Comparison of ENCODE assay signal across 27 cellular contexts in genomic region chr10:119503821-119504220, GRCh38. TPM values are rescaled to one million over a fixed set of nuclear protein-coding genes. Genes with fewer than 3 reads are reported as not detected.
DNase-seq lines count a peak whose midpoint lies in the region; ATAC-seq and TF ChIP-seq lines count a peak whose summit lies in the region.
"Had no signal": no experiment of that assay in that cellular context is flagged by ENCODE, and none has a peak within 500 bp of the region (broad histone marks: within the 10 kb centered on the region; RNA-seq: fewer than 3 reads in every experiment).

No MANE protein-coding gene starts in this region.

- POLR2A ChIA-PET in CD4-positive, alpha-beta memory T cell (lab: Charles Lee; ENCODE audit: partially characterized antibody), result interaction anchor here (1.2 to 8.0 kb wide), 4 partner anchors 10 to 412 kb away, joined by 3 to 97 read pairs (median 36); partner anchors contain the start of gene RGS10

- no peak overlapping the region for H3K4me3 Mint-ChIP-seq in T-helper 1 cell treated with Interleukin-12 subunit alpha and Interleukin-12 subunit beta and Interleukin-4 antibody, amounts not matched to agents 30 μg/mL and 1 μg/mL, for 36 hours
- H3K4me3 Mint-ChIP-seq in CD4-positive, alpha-beta memory T cell, result peak overlapping the region in 5 of 8 donors; percentile 29 to 72 (median 56)
- H3K4me3 Mint-ChIP-seq in effector memory CD8-positive, alpha-beta T cell, result peak overlapping the region; percentile 39 to 41
- H3K4me3 Mint-ChIP-seq: activated B cell treated with CpG ODN at 0.5 μM for 24 hours, type B pancreatic cell had no signal

- peaks cover 69% of the 10 kb centered on the region for H3K4me1 ChIP-seq in CD4-positive, alpha-beta memory T cell (ENCODE audit: insufficient read depth, low read length)
- H3K4me1 ChIP-seq: body of pancreas, Caco-2, HAP-1, prostate gland had no signal

- H3K36me3 Mint-ChIP-seq in T-helper 1 cell treated with Interleukin-12 subunit alpha and Interleukin-12 subunit beta and Interleukin-4 antibody, amounts not matched to agents 30 μg/mL and 1 μg/mL, for 36 hours (ENCODE audit: low read depth), result peaks cover 64% of the 10 kb centered on the region
- H3K36me3 Mint-ChIP-seq in CD4-positive, alpha-beta memory T cell, result peaks cover 37 to 54% of the 10 kb centered on the region in 2 donors
- H3K36me3 Mint-ChIP-seq in effector memory CD8-positive, alpha-beta T cell (ENCODE audit: insufficient read depth), result peaks cover 22% of the 10 kb centered on the region
- H3K36me3 Mint-ChIP-seq: type B pancreatic cell had no signal

- no peak overlapping the region for H3K4me3 ChIP-seq in CD4-positive, alpha-beta memory T cell (ENCODE audit: low read length in 2 of 2)
- no peak overlapping the region for H3K4me3 ChIP-seq in WERI-Rb-1 (ENCODE audit: low read depth, low read length)
- H3K4me3 ChIP-seq: body of pancreas, HAP-1, heart right ventricle, prostate gland, sigmoid colon, SK-N-MC had no signal

- H3K27me3 Mint-ChIP-seq in T-helper 1 cell treated with Interleukin-12 subunit alpha and Interleukin-12 subunit beta and Interleukin-4 antibody, amounts not matched to agents 30 μg/mL and 1 μg/mL, for 36 hours (ENCODE audit: low read depth), result no peaks in the 10 kb centered on the region
- H3K27me3 Mint-ChIP-seq in CD4-positive, alpha-beta memory T cell, result no peaks in the 10 kb centered on the region
- H3K27me3 Mint-ChIP-seq in effector memory CD8-positive, alpha-beta T cell, result no peaks in the 10 kb centered on the region
- H3K27me3 Mint-ChIP-seq: activated B cell treated with CpG ODN at 0.5 μM for 24 hours had no signal

- H3K4me1 Mint-ChIP-seq in T-helper 1 cell treated with Interleukin-12 subunit alpha and Interleukin-12 subunit beta and Interleukin-4 antibody, amounts not matched to agents 30 μg/mL and 1 μg/mL, for 36 hours (ENCODE audit: low read depth), result peaks cover 56% of the 10 kb centered on the region
- H3K4me1 Mint-ChIP-seq in CD4-positive, alpha-beta memory T cell, result peaks cover 45 to 81% (median 67%) of the 10 kb centered on the region in 4 donors
- peaks cover 28 to 44% of the 10 kb centered on the region in 2 donors for H3K4me1 Mint-ChIP-seq in effector memory CD8-positive, alpha-beta T cell (ENCODE audit: low read depth in 2 of 2)

- H3K9me3 Mint-ChIP-seq in T-helper 1 cell treated with Interleukin-12 subunit alpha and Interleukin-12 subunit beta and Interleukin-4 antibody, amounts not matched to agents 30 μg/mL and 1 μg/mL, for 36 hours, result no peaks in the 10 kb centered on the region
- no peaks in the 10 kb centered on the region for H3K9me3 Mint-ChIP-seq in CD4-positive, alpha-beta memory T cell
- no peaks in the 10 kb centered on the region for H3K9me3 Mint-ChIP-seq in effector memory CD8-positive, alpha-beta T cell
- H3K9me3 Mint-ChIP-seq: activated B cell treated with CpG ODN at 0.5 μM for 24 hours, type B pancreatic cell had no signal

- no peaks in the 10 kb centered on the region for H3K27me3 ChIP-seq in CD4-positive, alpha-beta memory T cell (ENCODE audit: insufficient read depth, low read length)
- no peaks in the 10 kb centered on the region for H3K27me3 ChIP-seq in WERI-Rb-1 (ENCODE audit: insufficient read depth, low read depth, severe bottlenecking)
- H3K27me3 ChIP-seq: body of pancreas, neutrophil, sigmoid colon had no signal

- peaks cover 4% of the 10 kb centered on the region for H3K36me3 ChIP-seq in CD4-positive, alpha-beta memory T cell (ENCODE audit: insufficient read depth, low read length)
- peaks cover 10% of the 10 kb centered on the region for H3K36me3 ChIP-seq in WERI-Rb-1
- H3K36me3 ChIP-seq: neutrophil, prostate gland had no signal

- CTCF ChIA-PET in CD4-positive, alpha-beta memory T cell (lab: Charles Lee; ENCODE audit: partially characterized antibody), result interaction anchor here (2.7 to 5.3 kb wide), 2 partner anchors 14 to 39 kb away, joined by 14 to 39 read pairs; partner anchors contain the start of gene RGS10

- H3K9me3 ChIP-seq in CD4-positive, alpha-beta memory T cell (ENCODE audit: control insufficient read depth in 1 of 2, low read length in 2 of 2), result no peaks in the 10 kb centered on the region
- H3K9me3 ChIP-seq in WERI-Rb-1 (ENCODE audit: severe bottlenecking), result no peaks in the 10 kb centered on the region
- H3K9me3 ChIP-seq: body of pancreas, Caco-2, HAP-1, heart right ventricle, neutrophil, prostate gland, sigmoid colon had no signal

- H3K27ac ChIP-seq in CD4-positive, alpha-beta memory T cell (ENCODE audit: low read depth, low read length), result peak overlapping the region; percentile 79
- peak overlapping the region; percentile 57 for H3K27ac ChIP-seq in WERI-Rb-1
- H3K27ac ChIP-seq: body of pancreas, heart right ventricle, neutrophil, prostate gland, SK-N-MC had no signal

- ATAC-seq in effector memory CD8-positive, alpha-beta T cell (replicated peaks), result no peak
- ATAC-seq in HG02852 (IDR thresholded peaks at IDR 0.05; ENCODE audit: unreplicated experiment), result no peak
- ATAC-seq: body of pancreas, heart right ventricle had no signal

- TF ChIP-seq CTCF in WERI-Rb-1 (IDR thresholded peaks at IDR 0.05; ENCODE audit: low read depth, low read length), result no peak

- no peak for DNase-seq in T-helper 1 cell
- DNase-seq in CD4-positive, alpha-beta memory T cell, result no peak
- peak; percentile 73 for DNase-seq in WERI-Rb-1
- DNase-seq in effector memory CD8-positive, alpha-beta T cell, result no peak
- DNase-seq in cerebellar nuclear complex (lab: John Stamatoyannopoulos, UW), result no peak
- DNase-seq in activated effector memory CD4-positive, alpha-beta T cell treated with Interleukin-2 at 50 U/mL for 16 hours, result no peak
- DNase-seq: activated B cell treated with CpG ODN at 0.5 μM for 24 hours; AML-193; body of pancreas; Caco-2; effector CD4-positive, alpha-beta T cell; erythroblast; heart right ventricle; KG1; left cardiac atrium; NCI-H1436 treated with DMSO at 0.1 percent for 48 hours; NCI-H2107; NCI-H69; sigmoid colon; stimulated activated CD4-positive, alpha-beta T cell treated with anti-CD3 and anti-CD28 coated beads, Interleukin-15, amount 100 ng/mL, for 24 hours had no signal

- peak overlapping the region; percentile 63 for H3K27ac Mint-ChIP-seq in T-helper 1 cell treated with Interleukin-12 subunit alpha and Interleukin-12 subunit beta and Interleukin-4 antibody, amounts not matched to agents 30 μg/mL and 1 μg/mL, for 36 hours
- peak overlapping the region; percentile 75 to 96 (median 88) for H3K27ac Mint-ChIP-seq in CD4-positive, alpha-beta memory T cell
- H3K27ac Mint-ChIP-seq in effector memory CD8-positive, alpha-beta T cell, result peak overlapping the region; percentile 64 to 97
- H3K27ac Mint-ChIP-seq: activated B cell treated with CpG ODN at 0.5 μM for 24 hours, type B pancreatic cell had no signal

- intact Hi-C loops in CD4-positive, alpha-beta memory T cell (cut with micrococcal nuclease), result loop anchor here (2.0 to 5.0 kb wide), 3 partner anchors 57 to 149 kb away; partner anchors contain the start of gene TIAL1

RNA-seq across cellular contexts. Expression of gene RGS10, which starts 38.7 kb away (rescaled TPM):
- 100 to 1,000 TPM; 115 to 122 TPM for total RNA-seq in CD4-positive, alpha-beta memory T cell
- 100 to 1,000 TPM; 153 to 187 TPM for polyA plus RNA-seq in CD4-positive, alpha-beta memory T cell
